8 cellular contexts compared by ENCODE assay signal in genomic region chr10:104231784-104232612, GRCh38. TPM values are rescaled to one million over a fixed set of nuclear protein-coding genes. Genes with fewer than 3 reads are reported as not detected.
DNase-seq lines count a peak whose midpoint lies in the region; ATAC-seq and TF ChIP-seq lines count a peak whose summit lies in the region.

TSS of gene CFAP43 (minus strand) at chr10:104232364. CDS start at chr10:104232246, 118 bp downstream.

- H3K9me3 ChIP-seq in left ventricle myocardium inferior (replicated peaks): peaks cover 10% of the 10 kb centered on the region

- H3K36me3 ChIP-seq in left ventricle myocardium inferior: no peaks in the 10 kb centered on the region

- peaks cover 11% of the 10 kb centered on the region for H3K27me3 ChIP-seq in left ventricle myocardium inferior (ENCODE audit: low read depth)

- H3K4me1 Mint-ChIP-seq in type B pancreatic cell (ENCODE audit: unreplicated experiment): peaks cover 3% of the 10 kb centered on the region

- peak within 1 kb of the TSS; percentile 79 for H3K27ac Mint-ChIP-seq in type B pancreatic cell

- H3K4me1 ChIP-seq in left ventricle myocardium inferior: peaks cover 15% of the 10 kb centered on the region

- no peak for TF ChIP-seq CTCF in GM12875 (IDR thresholded peaks at IDR 0.05; ENCODE audit: borderline replicate concordance, insufficient read depth, low read depth, low read length)
- TF ChIP-seq CTCF in left ventricle myocardium inferior (IDR thresholded peaks at IDR 0.05; ENCODE audit: borderline replicate concordance): no peak
- no peak for TF ChIP-seq CTCF in type B pancreatic cell (conservative IDR thresholded peaks at IDR 0.05)

- intact Hi-C loops in left ventricle myocardium inferior (cut with micrococcal nuclease): no loop called here
- intact Hi-C loops in posterior cingulate gyrus (cut with DNase I): no loop called here

- H3K9me3 Mint-ChIP-seq in type B pancreatic cell: no peaks in the 10 kb centered on the region

- H3K27me3 Mint-ChIP-seq in type B pancreatic cell: no peaks in the 10 kb centered on the region

- DNase-seq in NCI-H146 (lab: John Stamatoyannopoulos, UW) (peak; percentile 97), T-helper 2 cell (peak; percentile 98 to 100 (median 99)), anterior cingulate cortex (lab: John Stamatoyannopoulos, UW) (peak; percentile 60 to 98 (median 92)), left ventricle myocardium inferior (peak; percentile 99), posterior cingulate gyrus (peak; percentile 94 to 100 (median 98)), type B pancreatic cell (ENCODE audit: extremely low spot score, unreplicated experiment) (peak; percentile 98)

- peak within 1 kb of the TSS; percentile 91 for H3K4me3 Mint-ChIP-seq in type B pancreatic cell

- H3K4me3 ChIP-seq in GM12875 (ENCODE audit: low read depth, low read length) (peak within 1 kb of the TSS; percentile 89), left ventricle myocardium inferior (peak within 1 kb of the TSS; percentile 90)

- no peak within 1 kb of the TSS for H3K27ac ChIP-seq in left ventricle myocardium inferior (replicated peaks)

- ATAC-seq in HG02852 (IDR thresholded peaks at IDR 0.05; ENCODE audit: unreplicated experiment): peak; percentile 100

- no peaks in the 10 kb centered on the region for H3K36me3 Mint-ChIP-seq in type B pancreatic cell

RNA-seq across cellular contexts. Expression of gene CFAP43, which starts in this region (rescaled TPM):
- total RNA-seq in left ventricle myocardium inferior (not detected), type B pancreatic cell (ENCODE audit: low replicate concordance) (1.6 and 7.6 TPM in 2 replicates)

Comparison
In these comparisons a context has a peak if more than half of its experiments do, and no peak if none do; other contexts are left out.
1. Peak in DNase-seq and H3K4me3 ChIP-seq in left ventricle myocardium inferior; RNA of the gene not detected or under 1 TPM.